Comparison of ENCODE assay signal across 22 cellular contexts in genomic region chr3:126127904-126128303, GRCh38. TPM values are rescaled to one million over a fixed set of nuclear protein-coding genes. Genes with fewer than 3 reads are reported as not detected.
A peak's percentile ranks its signal among the peaks of the same experiment; 100 is the strongest.
DNase-seq lines count a peak whose midpoint lies in the region; ATAC-seq and TF ChIP-seq lines count a peak whose summit lies in the region.
"Had no signal": no experiment of that assay in that cellular context is flagged by ENCODE, and none has a peak within 500 bp of the region (broad histone marks: within the 10 kb centered on the region; RNA-seq: fewer than 3 reads in every experiment).

No MANE protein-coding gene starts in this region.

- no peak overlapping the region for H3K4me3 Mint-ChIP-seq in chondrocyte (ENCODE audit: unreplicated experiment)
- H3K4me3 Mint-ChIP-seq: activated CD8-positive, alpha-beta T cell treated with anti-CD3 and anti-CD28 coated beads, Interleukin-2, amount 10 ng/mL, durations not matched to agents 7 days and 5 days; activated T-helper 17 cell treated with anti-CD3 and anti-CD28 coated beads, Interleukin-2, amount 50 U/mL, for 72 hours; memory B cell; naive thymus-derived CD4-positive, alpha-beta T cell had no signal

- no peaks in the 10 kb centered on the region for H3K36me3 Mint-ChIP-seq in chondrocyte (ENCODE audit: low read depth)
- H3K36me3 Mint-ChIP-seq: memory B cell; naive thymus-derived CD4-positive, alpha-beta T cell had no signal

- WGBS in mesenchymal stem cell = 76% methylated on average over 7 of the region's 7 CpGs
- 79 to 89% (median 81%) methylated on average over 7 of the region's 7 CpGs for WGBS in stomach, 5 donors

- H3K9ac ChIP-seq in mesenchymal stem cell (ENCODE audit: low read length) = no peak overlapping the region
- H3K9ac ChIP-seq: BLaER1 had no signal

- TF ChIP-seq EP300 in stomach (IDR thresholded peaks at IDR 0.05) = no peak

- H3K4ac ChIP-seq in mesenchymal stem cell (ENCODE audit: low read depth in 1 of 2, low read length in 2 of 2) = no peak overlapping the region

- H2BK5ac ChIP-seq in mesenchymal stem cell (ENCODE audit: low read depth, low read length, poor library complexity, severe bottlenecking) = no peak overlapping the region

- H3K4me2 ChIP-seq in mesenchymal stem cell (ENCODE audit: low read length, poor library complexity, severe bottlenecking) = no peak overlapping the region
- H3K4me2 ChIP-seq: BLaER1 had no signal

- H2BK120ac ChIP-seq in mesenchymal stem cell (ENCODE audit: low read depth, low read length) = no peak overlapping the region

- no peaks in the 10 kb centered on the region for H3K36me3 ChIP-seq in mesenchymal stem cell (ENCODE audit: control insufficient read depth in 1 of 2, insufficient read depth in 2 of 2, low read depth in 1 of 2, low read length in 2 of 2)
- H3K36me3 ChIP-seq in stomach = no peaks in the 10 kb centered on the region
- H3K36me3 ChIP-seq: BLaER1, Peyer's patch had no signal

- H3K27me3 Mint-ChIP-seq in chondrocyte (ENCODE audit: low read depth) = peaks cover 9% of the 10 kb centered on the region

- H3K27me3 ChIP-seq in mesenchymal stem cell (ENCODE audit: control insufficient read depth in 1 of 2, insufficient read depth in 1 of 2, low read length in 2 of 2) (peaks cover 24 to 75% of the 10 kb centered on the region in 2 experiments), stomach (no peaks in the 10 kb centered on the region)
- H3K27me3 ChIP-seq: BLaER1, Peyer's patch had no signal

- H3K4me3 ChIP-seq in mesenchymal stem cell (ENCODE audit: insufficient read depth in 1 of 2, low read depth in 1 of 2, low read length in 2 of 2) (no peak overlapping the region), stomach (no peak overlapping the region)
- H3K4me3 ChIP-seq: BLaER1, Peyer's patch had no signal

- H3K4me1 Mint-ChIP-seq in chondrocyte (ENCODE audit: low read depth) = no peaks in the 10 kb centered on the region
- H3K4me1 Mint-ChIP-seq: activated T-helper 17 cell treated with anti-CD3 and anti-CD28 coated beads, Interleukin-2, amount 50 U/mL, for 72 hours; memory B cell had no signal

- no peak overlapping the region for H2AK5ac ChIP-seq in mesenchymal stem cell (ENCODE audit: low read length, severe bottlenecking)

- H2BK12ac ChIP-seq in mesenchymal stem cell (ENCODE audit: low read length in 2 of 2) = no peak overlapping the region

- no peak overlapping the region for H3K27ac Mint-ChIP-seq in chondrocyte (ENCODE audit: unreplicated experiment)
- H3K27ac Mint-ChIP-seq: activated CD8-positive, alpha-beta T cell treated with anti-CD3 and anti-CD28 coated beads, Interleukin-2, amount 10 ng/mL, durations not matched to agents 7 days and 5 days; activated T-helper 17 cell treated with anti-CD3 and anti-CD28 coated beads, Interleukin-2, amount 50 U/mL, for 72 hours; memory B cell; naive thymus-derived CD4-positive, alpha-beta T cell had no signal

- H3K4me1 ChIP-seq in mesenchymal stem cell (ENCODE audit: control insufficient read depth, insufficient read depth, low read depth, low read length) (peaks cover 2% of the 10 kb centered on the region), stomach (peaks cover 6 to 20% (median 16%) of the 10 kb centered on the region in 4 donors)
- H3K4me1 ChIP-seq: BLaER1, Peyer's patch had no signal

- H2AFZ ChIP-seq in mesenchymal stem cell (ENCODE audit: low read depth, low read length) = no peak overlapping the region

- intact Hi-C loops in stomach (cut with DNase I; ENCODE audit: low total_unique reads) = loop anchor here (10.0 kb wide), 1 partner anchor 267 kb away; the partner anchor contains the start of gene CFAP100

- H3K79me1 ChIP-seq in mesenchymal stem cell (replicated peaks; ENCODE audit: low read length, poor library complexity, severe bottlenecking) = no peaks in the 10 kb centered on the region

- H3K9me3 ChIP-seq in mesenchymal stem cell (ENCODE audit: control insufficient read depth, low read length) = no peaks in the 10 kb centered on the region
- H3K9me3 ChIP-seq in stomach = no peaks in the 10 kb centered on the region
- H3K9me3 ChIP-seq: BLaER1, Peyer's patch had no signal

- no peak overlapping the region for H3K14ac ChIP-seq in mesenchymal stem cell (ENCODE audit: low read length in 2 of 2)

- ATAC-seq in HG02884 (IDR thresholded peaks at IDR 0.05; ENCODE audit: unreplicated experiment) (no peak), GM21723 (IDR thresholded peaks at IDR 0.05; ENCODE audit: unreplicated experiment) (no peak)
- ATAC-seq: activated CD8-positive, alpha-beta T cell treated with anti-CD3 and anti-CD28 coated beads, Interleukin-2, amount 10 ng/mL, durations not matched to agents 7 days and 5 days; activated T-helper 17 cell treated with anti-CD3 and anti-CD28 coated beads, Interleukin-2, amount 50 U/mL, for 72 hours; HCT116; naive thymus-derived CD4-positive, alpha-beta T cell had no signal

- no peak overlapping the region for H3K23ac ChIP-seq in mesenchymal stem cell (ENCODE audit: low read length in 2 of 2)

- H4K8ac ChIP-seq in mesenchymal stem cell (ENCODE audit: low read length) = peak overlapping the region; percentile 24

- peak; percentile 28 for DNase-seq in activated CD8-positive, alpha-beta memory T cell treated with anti-CD3 and anti-CD28 coated beads, Interleukin-2, amount 50 U/mL, for 48 hours
- DNase-seq in activated CD8-positive, alpha-beta memory T cell treated with anti-CD3 and anti-CD28 coated beads for 24 hours = no peak
- DNase-seq in chondrocyte (ENCODE audit: low spot score) (peak; percentile 53), mesenchymal stem cell (no peak), stomach (peak; percentile 18), AG08396 (ENCODE audit: low spot score) (no peak)
- DNase-seq: activated CD8-positive, alpha-beta T cell treated with anti-CD3 and anti-CD28 coated beads, Interleukin-2, amount 10 ng/mL, durations not matched to agents 7 days and 5 days; hippocampal formation; KG1; NCI-H187; NCI-H2227 treated with DMSO at 0.1 percent for 48 hours; stimulated activated CD4-positive, alpha-beta T cell treated with anti-CD3 and anti-CD28 coated beads, Interleukin-4, amount 100 ng/mL, for 4 hours had no signal

- TF ChIP-seq CTCF in chondrocyte (IDR thresholded peaks at IDR 0.05) (no peak), stomach (IDR thresholded peaks at IDR 0.05) (no peak)

- H3K9me3 Mint-ChIP-seq in chondrocyte (ENCODE audit: low read depth) = no peaks in the 10 kb centered on the region
- H3K9me3 Mint-ChIP-seq: activated T-helper 17 cell treated with anti-CD3 and anti-CD28 coated beads, Interleukin-2, amount 50 U/mL, for 72 hours; memory B cell; naive thymus-derived CD4-positive, alpha-beta T cell had no signal

- no peak overlapping the region for H3K18ac ChIP-seq in mesenchymal stem cell (ENCODE audit: low read depth in 1 of 2, low read length in 2 of 2)

- no peak overlapping the region for H4K91ac ChIP-seq in mesenchymal stem cell (ENCODE audit: low read length)

- H3K27ac ChIP-seq in mesenchymal stem cell (ENCODE audit: low read length, poor library complexity, severe bottlenecking) (no peak overlapping the region), stomach (no peak overlapping the region)
- H3K27ac ChIP-seq: BLaER1, Peyer's patch had no signal

- no peak for TF ChIP-seq POLR2A in stomach (IDR thresholded peaks at IDR 0.05)

- H2BK15ac ChIP-seq in mesenchymal stem cell (ENCODE audit: low read depth, poor library complexity, severe bottlenecking) = no peak overlapping the region

RNA-seq across cellular contexts. Expression of gene SLC41A3, which starts 44.0 kb away (rescaled TPM):
- total RNA-seq in chondrocyte (38.5 to 51.9 TPM (median 43.2 TPM) in 3 replicates), stomach (10 to 100 TPM; 27.7 to 81.7 (median 43.6) TPM)
- 39.9 TPM for polyA plus RNA-seq in mesenchymal stem cell (2013, experiment 1 of 2)
- polyA plus RNA-seq in mesenchymal stem cell (2013, experiment 2 of 2) = 39.6 TPM
- 10 to 100 TPM; 15.4 to 23.5 (median 18.0) TPM for polyA plus RNA-seq in stomach

RNA-seq across cellular contexts. Expression of gene ALDH1L1, which starts 52.5 kb away (rescaled TPM):
- total RNA-seq in chondrocyte (0.51 to 1.9 TPM (median 0.60 TPM) in 3 replicates), stomach (10 to 100 TPM in 1 of 5 donors, 1 to 10 TPM in 4; 2.6 to 17.4 (median 5.9) TPM)
- 0.08 TPM for polyA plus RNA-seq in mesenchymal stem cell (2013, experiment 1 of 2)
- not detected for polyA plus RNA-seq in mesenchymal stem cell (2013, experiment 2 of 2)
- polyA plus RNA-seq in stomach = 1 to 10 TPM; 1.4 to 9.8 (median 4.4) TPM
- total RNA-seq: activated CD8-positive, alpha-beta T cell treated with anti-CD3 and anti-CD28 coated beads, Interleukin-2, amount 10 ng/mL, durations not matched to agents 7 days and 5 days; endothelial cell of umbilical vein; naive thymus-derived CD4-positive, alpha-beta T cell; T-helper 2 cell treated with Interferon-gamma antibody and Interleukin-4, amounts not matched to agents 100 ng/mL and 5 ng/mL, for 36 hours had no signal
- polyA plus RNA-seq: endothelial cell of umbilical vein; naive thymus-derived CD4-positive, alpha-beta T cell had no signal

Comparison
In these comparisons a context has a peak if more than half of its experiments do, and no peak if none do; other contexts are left out.
1. DNase-seq: peak in activated CD8-positive, alpha-beta memory T cell treated with anti-CD3 and anti-CD28 coated beads, Interleukin-2, amount 50 U/mL, for 48 hours (single experiment), chondrocyte (single experiment) and stomach (single experiment); none in activated CD8-positive, alpha-beta memory T cell treated with anti-CD3 and anti-CD28 coated beads for 24 hours (single experiment), mesenchymal stem cell (single experiment) and AG08396 (single experiment).